In the genomic region with DNA sequence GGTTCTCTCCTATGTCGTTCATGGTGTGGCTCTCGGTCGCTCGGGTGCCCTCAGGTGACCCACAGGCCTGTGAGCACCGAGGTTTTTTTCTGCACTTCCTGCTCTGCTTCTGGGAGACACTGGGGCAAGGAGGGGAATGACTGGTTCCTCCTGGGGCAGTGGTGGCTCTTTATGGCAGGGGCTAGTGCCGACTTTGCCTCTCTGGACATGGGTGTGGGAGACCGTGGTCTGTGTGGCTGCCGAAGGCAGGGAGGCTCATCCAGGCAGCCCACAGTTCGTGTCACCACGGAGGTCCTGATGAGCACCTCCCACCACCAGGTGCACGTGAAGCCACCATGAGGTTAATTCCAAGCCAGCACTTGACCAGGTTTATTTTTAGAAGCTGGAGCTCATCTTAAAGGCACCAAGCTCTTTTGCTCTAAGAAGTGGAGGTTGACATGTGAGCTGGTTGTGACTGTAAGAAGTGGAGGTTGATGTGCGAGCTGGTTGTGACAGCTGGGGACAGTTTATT, we compare ENCODE assay signal across 11 cellular contexts. TPM values are rescaled to one million over a fixed set of nuclear protein-coding genes. Genes with fewer than 3 reads are reported as not detected.
DNase-seq lines count a peak whose midpoint lies in the region; ATAC-seq and TF ChIP-seq lines count a peak whose summit lies in the region.
"Had no signal": no experiment of that assay in that cellular context is flagged by ENCODE, and none has a peak within 500 bp of the region (broad histone marks: within the 10 kb centered on the region; RNA-seq: fewer than 3 reads in every experiment).

No MANE protein-coding gene starts in this region.

- DNase-seq in activated CD4-positive, alpha-beta T cell treated with anti-CD3 and anti-CD28 coated beads for 48 hours = peak; percentile 41
- DNase-seq in activated CD4-positive, alpha-beta T cell treated with anti-CD3 and anti-CD28 coated beads, Interleukin-2, amount 50 U/mL, for 1 hour = no peak
- peak in 1 of 2 donors; percentile 43 for DNase-seq in activated naive CD4-positive, alpha-beta T cell treated with anti-CD3 and anti-CD28 coated beads, Interleukin-2, amount 50 U/mL, for 72 hours (ENCODE audit: low spot score in 2 of 2)
- DNase-seq in psoas muscle = peak; percentile 6 to 48
- DNase-seq in CD1c-positive myeloid dendritic cell (ENCODE audit: extremely low spot score) = no peak
- no peak for DNase-seq in GM23248
- DNase-seq: AML-193; dermis blood vessel endothelial cell; stimulated activated CD4-positive, alpha-beta T cell treated with anti-CD3 and anti-CD28 coated beads, Interleukin-4, amount 100 ng/mL, for 1 hour had no signal

- H3K4me3 ChIP-seq in psoas muscle (no peak overlapping the region), GM23248 (no peak overlapping the region)

- H3F3A ChIP-seq in GM23248 (ENCODE audit: insufficient read depth) = no peaks in the 10 kb centered on the region

- H3K27me3 ChIP-seq in psoas muscle (ENCODE audit: insufficient read depth in 3 of 3, low read length in 2 of 3) (no peaks in the 10 kb centered on the region), GM23248 (replicated peaks; ENCODE audit: insufficient read depth) (no peaks in the 10 kb centered on the region)

- no peaks in the 10 kb centered on the region for H3K9me2 ChIP-seq in GM23248 (ENCODE audit: insufficient read depth)

- H3K36me3 Mint-ChIP-seq in activated naive CD4-positive, alpha-beta T cell treated with anti-CD3 and anti-CD28 coated beads, Interleukin-2, amount 50 U/mL, for 72 hours = peaks cover 5 to 7% of the 10 kb centered on the region in 2 donors

- no peak overlapping the region for H3K9ac ChIP-seq in GM23248

- ATAC-seq in HG03175 (IDR thresholded peaks at IDR 0.05; ENCODE audit: unreplicated experiment) = peak; percentile 55
- peak; percentile 36 to 79 for ATAC-seq in activated naive CD4-positive, alpha-beta T cell treated with anti-CD3 and anti-CD28 coated beads, Interleukin-2, amount 50 U/mL, for 72 hours
- peak; percentile 70 to 89 (median 80) for ATAC-seq in psoas muscle
- no peak for ATAC-seq in GM19397 (IDR thresholded peaks at IDR 0.05; ENCODE audit: unreplicated experiment)

- intact Hi-C loops in psoas muscle (cut with DNase I) = no loop called here

- H3K4me1 ChIP-seq in psoas muscle (peaks cover 21% of the 10 kb centered on the region), GM23248 (ENCODE audit: insufficient read depth) (no peaks in the 10 kb centered on the region)

- no peak for TF ChIP-seq CTCF in psoas muscle (IDR thresholded peaks at IDR 0.05)

- H3K27ac ChIP-seq in psoas muscle (peak overlapping the region; percentile 46), GM23248 (no peak overlapping the region)

- peaks cover 0 to 4% of the 10 kb centered on the region in 2 donors for H3K9me3 Mint-ChIP-seq in activated naive CD4-positive, alpha-beta T cell treated with anti-CD3 and anti-CD28 coated beads, Interleukin-2, amount 50 U/mL, for 72 hours

- H3K4me2 ChIP-seq in GM23248 (ENCODE audit: unreplicated experiment) = no peak overlapping the region

- no peaks in the 10 kb centered on the region for H3K79me2 ChIP-seq in GM23248 (ENCODE audit: insufficient read depth)

- no peaks in the 10 kb centered on the region for H4K20me1 ChIP-seq in GM23248 (ENCODE audit: insufficient read depth)

- no peak overlapping the region for H2AFZ ChIP-seq in GM23248

- in situ Hi-C loops in GM23248 (cut with MboI) = no loop called here

- no peaks in the 10 kb centered on the region for H3K36me3 ChIP-seq in psoas muscle (ENCODE audit: insufficient read depth in 1 of 2, low read depth in 1 of 2)
- no peaks in the 10 kb centered on the region for H3K36me3 ChIP-seq in GM23248 (ENCODE audit: low read depth)

- H3K27ac Mint-ChIP-seq in activated naive CD4-positive, alpha-beta T cell treated with anti-CD3 and anti-CD28 coated beads, Interleukin-2, amount 50 U/mL, for 72 hours = peak overlapping the region; percentile 93 to 97

- H3K9me3 ChIP-seq in psoas muscle = no peaks in the 10 kb centered on the region
- no peaks in the 10 kb centered on the region for H3K9me3 ChIP-seq in GM23248 (ENCODE audit: low read depth)

- WGBS in psoas muscle, 3 donors = 30 to 45% (median 34%) methylated on average over 12 of the region's 12 CpGs
- WGBS in GM23248 (ENCODE audit: low coverage in 1 of 2, low lambda C conversion rate in 2 of 2, missing lambda C conversion rate in 2 of 2), 2 experiments = 55 to 59% methylated on average over 11 to 12 of the region's 12 CpGs

RNA-seq across cellular contexts. Expression of a gene that starts 24.7 kb away (rescaled TPM):
- 10 to 100 TPM in 1 of 2 donors, 1 to 10 TPM in 1; 2.8 to 65.2 TPM for total RNA-seq in activated naive CD4-positive, alpha-beta T cell treated with anti-CD3 and anti-CD28 coated beads, Interleukin-2, amount 50 U/mL, for 72 hours
- total RNA-seq in psoas muscle = 1 to 10 TPM in 1 of 4 donors, under 1 TPM in 3; 0.82 to 1.4 (median 0.85) TPM
- polyA plus RNA-seq in psoas muscle = under 1 TPM; 0.30 to 0.39 (median 0.36) TPM
- total RNA-seq in GM23248 (2014; rRNA removed; shearing (Covaris generic)) = 1.8 and 2.1 TPM in 2 replicates
- 2.1 and 2.5 TPM in 2 replicates for polyA plus RNA-seq in GM23248 (2016; fragmentation: Nextera tagmentation; extraction: Ambion mirVana)

Comparison
In these comparisons a context has a peak if more than half of its experiments do, and no peak if none do; other contexts are left out.
1. DNase-seq: peak in activated CD4-positive, alpha-beta T cell treated with anti-CD3 and anti-CD28 coated beads for 48 hours (single experiment) and psoas muscle (2 of 2); none in activated CD4-positive, alpha-beta T cell treated with anti-CD3 and anti-CD28 coated beads, Interleukin-2, amount 50 U/mL, for 1 hour (single experiment), CD1c-positive myeloid dendritic cell (single experiment) and GM23248 (single experiment).